8 cellular contexts compared by ENCODE assay signal in genomic region chr19:21835810-21836444, GRCh38. TPM values are rescaled to one million over a fixed set of nuclear protein-coding genes. Genes with fewer than 3 reads are reported as not detected.
A peak's percentile ranks its signal among the peaks of the same experiment; 100 is the strongest.
DNase-seq lines count a peak whose midpoint lies in the region; ATAC-seq, FAIRE-seq and TF ChIP-seq lines count a peak whose summit lies in the region.

Gene ZNF43 (minus strand): TSS chr19:21836182. CDS start chr19:21836038, 144 bp downstream.

- H3K27me3 Mint-ChIP-seq in mesothelial cell of epicardium (ENCODE audit: low read depth), result no peaks in the 10 kb centered on the region

- ATAC-seq in GM18907 (IDR thresholded peaks at IDR 0.05; ENCODE audit: unreplicated experiment) (peak; percentile 96), HG03196 (IDR thresholded peaks at IDR 0.05; ENCODE audit: unreplicated experiment) (peak; percentile 96)

- POLR2A ChIA-PET in AG04449 (lab: Yijun Ruan, JAX) (interaction anchor here (0.6 to 1.5 kb wide), 6 partner anchors 8 to 331 kb away, joined by 3 to 19 read pairs (median 4); partner anchors contain the start of genes ZNF100 and ZNF429), endothelial cell of umbilical vein (lab: Charles Lee) (interaction anchor here (0.5 to 2.2 kb wide), 7 partner anchors 9 to 774 kb away, joined by 3 to 24 read pairs (median 7); partner anchors contain the start of genes ZNF100 and ZNF708)

- no peaks in the 10 kb centered on the region for H3K9me3 ChIP-seq in endothelial cell of umbilical vein (replicated peaks; ENCODE audit: control insufficient read depth, insufficient read depth, low read length)

- CTCF ChIA-PET in AG04449 (lab: Yijun Ruan, JAX), result interaction anchor here (1.0 kb wide), 1 partner anchor 10 kb away, joined by 3 read pairs; no protein-coding TSS in a partner anchor
- CTCF ChIA-PET in endothelial cell of umbilical vein (lab: Charles Lee), result interaction anchor here (0.8 to 2.2 kb wide), 4 partner anchors 9 to 69 kb away, joined by 3 to 19 read pairs (median 4); partner anchors contain the start of gene ZNF100

- dilution Hi-C loops in endothelial cell of umbilical vein (cut with MboI; ENCODE audit: extremely low pct_ligation_motif_present, low sequenced_read_pairs), result no loop called here

- H3K27ac ChIP-seq in endothelial cell of umbilical vein (ENCODE audit: insufficient read depth, low read depth, low read length), result peak within 1 kb of the TSS; percentile 84

- intact Hi-C loops in endothelial cell of umbilical vein (cut with micrococcal nuclease), result loop anchor here (1.0 to 10.0 kb wide), 3 partner anchors 16 to 811 kb away; partner anchors contain the start of genes ZNF100 and ZNF430

- peak within 1 kb of the TSS; percentile 81 for H3K4me3 ChIP-seq in AG04449 (ENCODE audit: low read depth, low read length)
- peak within 1 kb of the TSS; percentile 50 to 74 (median 56) for H3K4me3 ChIP-seq in endothelial cell of umbilical vein (replicated peaks in 1 of 3; ENCODE audit: insufficient read depth in 1 of 3, low read depth in 1 of 3, low read length in 3 of 3)

- peaks cover 40% of the 10 kb centered on the region for H3K36me3 Mint-ChIP-seq in mesothelial cell of epicardium

- H3K4me3 Mint-ChIP-seq in mesothelial cell of epicardium, result peak within 1 kb of the TSS; percentile 99

- H3K27ac Mint-ChIP-seq in mesothelial cell of epicardium, result peak within 1 kb of the TSS; percentile 100

- TF ChIP-seq CTCF in AG04449 (IDR thresholded peaks at IDR 0.05; ENCODE audit: insufficient read depth, low read length, missing control alignments) (no peak), endothelial cell of umbilical vein (IDR thresholded peaks at IDR 0.05; ENCODE audit: extremely low read depth in 1 of 2, insufficient read depth in 1 of 2, low read depth in 1 of 2, low read length in 2 of 2) (no peak), mesothelial cell of epicardium (IDR thresholded peaks at IDR 0.05; ENCODE audit: unreplicated experiment) (no peak)

- peak within 1 kb of the TSS; percentile 89 for H3K9ac ChIP-seq in endothelial cell of umbilical vein (replicated peaks; ENCODE audit: extremely low read depth, insufficient read depth, low read length)

- H2AFZ ChIP-seq in endothelial cell of umbilical vein (ENCODE audit: low read depth, low read length), result peak within 1 kb of the TSS; percentile 73

- TSS peak; percentile 74 for BruUV-seq in endothelial cell of umbilical vein (replicated peaks; lab: Mats Ljungman, UMichigan)

- TF ChIP-seq POLR2A in endothelial cell of umbilical vein (IDR thresholded peaks at IDR 0.05; ENCODE audit: low read depth, low read length), result peak; percentile 92

- H4K20me1 ChIP-seq in endothelial cell of umbilical vein (replicated peaks; ENCODE audit: control insufficient read depth, extremely low read depth, insufficient read depth, low read length), result no peaks in the 10 kb centered on the region

- H3K36me3 ChIP-seq in endothelial cell of umbilical vein (ENCODE audit: control insufficient read depth in 2 of 2, extremely low read depth in 1 of 2, insufficient read depth in 2 of 2, low read length in 2 of 2), result peaks cover 6 to 11% of the 10 kb centered on the region in 2 experiments

- no peaks in the 10 kb centered on the region for H3K27me3 ChIP-seq in endothelial cell of umbilical vein (ENCODE audit: control insufficient read depth in 2 of 2, insufficient read depth in 2 of 2, low read length in 2 of 2)

- H3K4me1 Mint-ChIP-seq in mesothelial cell of epicardium, result peaks cover 7% of the 10 kb centered on the region

- no peaks in the 10 kb centered on the region for H3K4me1 ChIP-seq in endothelial cell of umbilical vein (ENCODE audit: control insufficient read depth, extremely low read depth, insufficient read depth, low read length)

- peaks cover 10% of the 10 kb centered on the region for H3K79me2 ChIP-seq in endothelial cell of umbilical vein (ENCODE audit: control insufficient read depth, insufficient read depth, low read length)

- peaks cover 9% of the 10 kb centered on the region for H3K9me3 Mint-ChIP-seq in mesothelial cell of epicardium

- H3K4me2 ChIP-seq in endothelial cell of umbilical vein (ENCODE audit: insufficient read depth, low read length), result peak within 1 kb of the TSS; percentile 43

- DNase-seq in AG04449 (ENCODE audit: low read depth, low spot score), result peak; percentile 67
- DNase-seq in NCI-H82 treated with DMSO at 0.1 percent for 48 hours (lab: John Stamatoyannopoulos, UW; ENCODE audit: unreplicated experiment), result peak; percentile 83
- peak; percentile 89 for DNase-seq in activated T-cell treated with anti-CD3 and anti-CD28 coated beads for 24 hours (ENCODE audit: low read depth)
- DNase-seq in endothelial cell of umbilical vein (ENCODE audit: low read depth, low spot score), result peak; percentile 91
- DNase-seq in mesothelial cell of epicardium (ENCODE audit: low spot score in 2 of 2, unreplicated experiment in 2 of 2), result peak; percentile 82 to 91
- DNase-seq in stimulated activated CD8-positive, alpha-beta memory T cell treated with anti-CD3 and anti-CD28 coated beads, Interleukin-15, amount 100 ng/mL, for 4 hours (ENCODE audit: low read depth in 2 of 2), result peak; percentile 73 to 85

- H3K9me1 ChIP-seq in endothelial cell of umbilical vein (replicated peaks; ENCODE audit: control insufficient read depth, extremely low read depth, insufficient read depth, low read length), result no peaks in the 10 kb centered on the region

- peak; percentile 94 for FAIRE-seq in endothelial cell of umbilical vein (lab: Jason Lieb, UNC)

TF ChIP-seq in endothelial cell of umbilical vein, 7 proteins besides CTCF, POLR2A, EP300 and RAD21:
- no peak for TF ChIP-seq GATA2 (IDR thresholded peaks at IDR 0.05; ENCODE audit: insufficient read depth, insufficient read length, low read depth, low read length)
- TF ChIP-seq POLR2AphosphoS5 (IDR thresholded peaks at IDR 0.05; ENCODE audit: insufficient read depth, low read depth, low read length), result peak; percentile 94

RNA-seq across cellular contexts. Expression of gene ZNF43, which starts in this region (rescaled TPM):
- total RNA-seq in endothelial cell of umbilical vein (20.2 and 21.1 TPM in 2 replicates), mesothelial cell of epicardium (54.2 to 57.3 TPM (median 55.8 TPM) in 3 replicates)
- polyA plus RNA-seq in endothelial cell of umbilical vein, result 5.9 and 6.4 TPM in 2 replicates
- 3.6 and 3.9 TPM in 2 replicates for polyA plus RNA-seq in endothelial cell of umbilical vein (2011; cell fraction: cytosol; rRNA removed)
- 26.4 and 27.9 TPM in 2 replicates for polyA plus RNA-seq in endothelial cell of umbilical vein (2011; cell fraction: nucleus; rRNA removed)
- polyA plus RNA-seq in endothelial cell of umbilical vein (2012), result 4.4 and 4.5 TPM in 2 replicates
- polyA minus RNA-seq in endothelial cell of umbilical vein, result 48.4 and 55.0 TPM in 2 replicates
- not detected for polyA minus RNA-seq in endothelial cell of umbilical vein (2011; cell fraction: cytosol; rRNA and poly(A)+ RNA removed)
- 51.4 and 76.7 TPM in 2 replicates for polyA minus RNA-seq in endothelial cell of umbilical vein (2011; cell fraction: nucleus; rRNA and poly(A)+ RNA removed)

Comparison
In these comparisons a context has a peak if more than half of its experiments do, and no peak if none do; other contexts are left out.
1. Peak in every context shown above with its lines: DNase-seq, ATAC-seq, H3K4me3 ChIP-seq and H3K27ac ChIP-seq.